ENCODE assay signal across 15 cellular contexts in the genomic region with DNA sequence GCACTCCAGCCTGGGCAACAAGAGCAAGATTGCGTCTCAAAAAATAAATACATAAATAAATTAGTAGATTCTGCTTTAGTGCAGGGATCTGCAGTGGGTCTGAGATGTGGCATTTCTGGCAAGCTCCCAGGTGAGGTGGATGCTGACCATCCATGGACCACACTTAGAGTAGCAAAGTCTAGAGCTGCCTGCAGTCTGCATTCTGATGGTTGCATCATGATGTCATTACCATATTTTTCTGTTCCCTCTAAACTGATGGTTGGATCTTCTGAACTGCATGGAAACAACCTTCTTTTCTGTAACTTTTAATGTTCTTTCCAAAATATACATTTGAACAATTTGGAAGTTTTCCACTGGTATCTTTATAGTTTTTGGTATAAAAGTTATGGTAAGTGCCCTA. TPM values are rescaled to one million over a fixed set of nuclear protein-coding genes. Genes with fewer than 3 reads are reported as not detected.
DNase-seq lines count a peak whose midpoint lies in the region; ATAC-seq, FAIRE-seq and TF ChIP-seq lines count a peak whose summit lies in the region.
"Had no signal": no experiment of that assay in that cellular context is flagged by ENCODE, and none has a peak within 500 bp of the region (broad histone marks: within the 10 kb centered on the region; RNA-seq: fewer than 3 reads in every experiment).

No MANE protein-coding gene starts in this region.

- intact Hi-C loops in CD4-positive, alpha-beta T cell (cut with DNase I, micrococcal nuclease), result no loop called here
- intact Hi-C loops in activated T-helper 1 cell treated with anti-CD3 and anti-CD28 coated beads, Interleukin-12 subunit alpha, Interleukin-12 subunit beta, Interleukin-2, Interleukin-4 antibody, amounts not matched to agents 30 ng/mL and 10 ng/mL and 1 ng/mL, durations not matched to agents 14 hours and 24 hours and 36 hours (cut with micrococcal nuclease), result loop anchor here (1.0 to 2.0 kb wide), 5 partner anchors 8 to 289 kb away; partner anchors contain the start of gene MYL12B
- intact Hi-C loops in upper lobe of right lung (cut with DNase I), result no loop called here

- no peak for DNase-seq in CD4-positive, alpha-beta T cell
- DNase-seq in activated T-helper 1 cell treated with anti-CD3 and anti-CD28 coated beads, Interleukin-12 subunit alpha, Interleukin-12 subunit beta, Interleukin-2, Interleukin-4 antibody, amounts not matched to agents 30 ng/mL and 10 ng/mL and 1 ng/mL, durations not matched to agents 14 hours and 24 hours and 36 hours (ENCODE audit: low spot score), result no peak
- DNase-seq in effector memory CD4-positive, alpha-beta T cell, result no peak
- DNase-seq in left lobe of liver (ENCODE audit: low spot score), result no peak
- no peak for DNase-seq in upper lobe of right lung
- DNase-seq: DMS 273 treated with DMSO at 0.1 percent for 48 hours, islet precursor cell, NCI-H526 treated with DMSO at 0.1 percent for 48 hours, thyroid gland had no signal

- peak; percentile 31 for FAIRE-seq in G401.6 (lab: Jason Lieb, UNC)

- H3K4me1 Mint-ChIP-seq in CD4-positive, alpha-beta T cell (ENCODE audit: low read depth), result peaks cover 13% of the 10 kb centered on the region
- H3K4me1 Mint-ChIP-seq in activated T-helper 1 cell treated with anti-CD3 and anti-CD28 coated beads, Interleukin-12 subunit alpha, Interleukin-12 subunit beta, Interleukin-2, Interleukin-4 antibody, amounts not matched to agents 30 ng/mL and 10 ng/mL and 1 ng/mL, durations not matched to agents 14 hours and 24 hours and 36 hours (ENCODE audit: low read depth), result peaks cover 23% of the 10 kb centered on the region
- H3K4me1 Mint-ChIP-seq: B cell, neural crest cell had no signal

- TF ChIP-seq CTCF in CD4-positive, alpha-beta T cell (IDR thresholded peaks at IDR 0.05), result no peak
- no peak for TF ChIP-seq CTCF in upper lobe of right lung (IDR thresholded peaks at IDR 0.05)

- ATAC-seq in CD4-positive, alpha-beta T cell (ENCODE audit: poor library complexity), result no peak
- no peak for ATAC-seq in activated CD4-positive, CD25-positive, alpha-beta regulatory T cell treated with anti-CD3 and anti-CD28 coated beads, Interleukin-2, amount 50 U/mL, for 24 hours
- ATAC-seq in left lobe of liver (no peak), upper lobe of right lung (no peak)

- no peaks in the 10 kb centered on the region for H3K9me3 Mint-ChIP-seq in CD4-positive, alpha-beta T cell
- H3K9me3 Mint-ChIP-seq in activated T-helper 1 cell treated with anti-CD3 and anti-CD28 coated beads, Interleukin-12 subunit alpha, Interleukin-12 subunit beta, Interleukin-2, Interleukin-4 antibody, amounts not matched to agents 30 ng/mL and 10 ng/mL and 1 ng/mL, durations not matched to agents 14 hours and 24 hours and 36 hours, result no peaks in the 10 kb centered on the region
- H3K9me3 Mint-ChIP-seq: GM23338, neural crest cell had no signal

- H3K4me3 Mint-ChIP-seq in CD4-positive, alpha-beta T cell, result no peak overlapping the region
- H3K4me3 Mint-ChIP-seq in activated T-helper 1 cell treated with anti-CD3 and anti-CD28 coated beads, Interleukin-12 subunit alpha, Interleukin-12 subunit beta, Interleukin-2, Interleukin-4 antibody, amounts not matched to agents 30 ng/mL and 10 ng/mL and 1 ng/mL, durations not matched to agents 14 hours and 24 hours and 36 hours, result no peak overlapping the region
- H3K4me3 Mint-ChIP-seq: B cell, GM23338, neural crest cell had no signal

- no peak overlapping the region for H3K27ac ChIP-seq in CD4-positive, alpha-beta T cell (ENCODE audit: low read depth, low read length)
- H3K27ac ChIP-seq in effector memory CD4-positive, alpha-beta T cell (ENCODE audit: insufficient read depth, low read length, poor library complexity, severe bottlenecking), result peak overlapping the region; percentile 7
- H3K27ac ChIP-seq in upper lobe of right lung, result no peak overlapping the region
- H3K27ac ChIP-seq: thyroid gland had no signal

- CTCF ChIA-PET in CD4-positive, alpha-beta T cell (lab: Charles Lee), result no interaction called here

- peak overlapping the region; percentile 74 for H3K27ac Mint-ChIP-seq in CD4-positive, alpha-beta T cell
- peak overlapping the region; percentile 94 for H3K27ac Mint-ChIP-seq in activated T-helper 1 cell treated with anti-CD3 and anti-CD28 coated beads, Interleukin-12 subunit alpha, Interleukin-12 subunit beta, Interleukin-2, Interleukin-4 antibody, amounts not matched to agents 30 ng/mL and 10 ng/mL and 1 ng/mL, durations not matched to agents 14 hours and 24 hours and 36 hours
- H3K27ac Mint-ChIP-seq: B cell had no signal

- H3K4me3 ChIP-seq in effector memory CD4-positive, alpha-beta T cell (ENCODE audit: insufficient read depth, low read depth, low read length, poor library complexity, severe bottlenecking), result no peak overlapping the region
- H3K4me3 ChIP-seq in upper lobe of right lung, result no peak overlapping the region
- H3K4me3 ChIP-seq: GM23338, hepatocyte, thyroid gland had no signal

- no peaks in the 10 kb centered on the region for H3K36me3 Mint-ChIP-seq in CD4-positive, alpha-beta T cell (ENCODE audit: low read depth)
- H3K36me3 Mint-ChIP-seq in activated T-helper 1 cell treated with anti-CD3 and anti-CD28 coated beads, Interleukin-12 subunit alpha, Interleukin-12 subunit beta, Interleukin-2, Interleukin-4 antibody, amounts not matched to agents 30 ng/mL and 10 ng/mL and 1 ng/mL, durations not matched to agents 14 hours and 24 hours and 36 hours (ENCODE audit: low read depth), result no peaks in the 10 kb centered on the region

- H3K4me1 ChIP-seq in effector memory CD4-positive, alpha-beta T cell (ENCODE audit: control insufficient read depth, insufficient read depth, low read length, poor library complexity, severe bottlenecking), result no peaks in the 10 kb centered on the region
- H3K4me1 ChIP-seq in upper lobe of right lung, result no peaks in the 10 kb centered on the region
- H3K4me1 ChIP-seq: thyroid gland had no signal

- POLR2A ChIA-PET in CD4-positive, alpha-beta T cell (lab: Charles Lee), result no interaction called here

- H3K36me3 ChIP-seq in effector memory CD4-positive, alpha-beta T cell (ENCODE audit: control insufficient read depth, insufficient read depth, low read length), result no peaks in the 10 kb centered on the region
- H3K36me3 ChIP-seq in upper lobe of right lung, result no peaks in the 10 kb centered on the region
- H3K36me3 ChIP-seq: thyroid gland had no signal

- H3K27me3 Mint-ChIP-seq in CD4-positive, alpha-beta T cell, result peaks cover 38% of the 10 kb centered on the region
- H3K27me3 Mint-ChIP-seq in activated T-helper 1 cell treated with anti-CD3 and anti-CD28 coated beads, Interleukin-12 subunit alpha, Interleukin-12 subunit beta, Interleukin-2, Interleukin-4 antibody, amounts not matched to agents 30 ng/mL and 10 ng/mL and 1 ng/mL, durations not matched to agents 14 hours and 24 hours and 36 hours (ENCODE audit: insufficient read depth), result peaks cover 22% of the 10 kb centered on the region

- peaks cover 9% of the 10 kb centered on the region for H3K27me3 ChIP-seq in CD4-positive, alpha-beta T cell (ENCODE audit: control insufficient read depth, insufficient read depth, low read length)
- H3K27me3 ChIP-seq in effector memory CD4-positive, alpha-beta T cell (replicated peaks; ENCODE audit: control insufficient read depth, insufficient read depth, low read length, poor library complexity, severe bottlenecking), result no peaks in the 10 kb centered on the region
- H3K27me3 ChIP-seq in upper lobe of right lung, result no peaks in the 10 kb centered on the region
- H3K27me3 ChIP-seq: hepatocyte, thyroid gland had no signal

- no peaks in the 10 kb centered on the region for H3K9me3 ChIP-seq in CD4-positive, alpha-beta T cell (ENCODE audit: control insufficient read depth, low read length)
- no peaks in the 10 kb centered on the region for H3K9me3 ChIP-seq in effector memory CD4-positive, alpha-beta T cell (ENCODE audit: control insufficient read depth, low read length)
- H3K9me3 ChIP-seq in upper lobe of right lung, result no peaks in the 10 kb centered on the region
- H3K9me3 ChIP-seq: thyroid gland had no signal

RNA-seq across cellular contexts. Expression of gene MYL12B, which starts 42.9 kb away (rescaled TPM):
- 100 to 1,000 TPM; 128 to 133 TPM for total RNA-seq in CD4-positive, alpha-beta T cell
- 234 and 235 TPM in 2 replicates for total RNA-seq in activated T-helper 1 cell treated with anti-CD3 and anti-CD28 coated beads, Interleukin-12 subunit alpha, Interleukin-12 subunit beta, Interleukin-2, Interleukin-4 antibody, amounts not matched to agents 30 ng/mL and 10 ng/mL and 1 ng/mL, durations not matched to agents 14 hours and 24 hours and 36 hours
- 90.4 TPM for total RNA-seq in left lobe of liver
- 368 TPM for total RNA-seq in upper lobe of right lung

RNA-seq across cellular contexts. Expression of gene MYL12A, which starts 57.2 kb away (rescaled TPM):
- total RNA-seq in CD4-positive, alpha-beta T cell, result 100 to 1,000 TPM; 188 to 190 TPM
- total RNA-seq in activated T-helper 1 cell treated with anti-CD3 and anti-CD28 coated beads, Interleukin-12 subunit alpha, Interleukin-12 subunit beta, Interleukin-2, Interleukin-4 antibody, amounts not matched to agents 30 ng/mL and 10 ng/mL and 1 ng/mL, durations not matched to agents 14 hours and 24 hours and 36 hours, result 330 and 334 TPM in 2 replicates
- total RNA-seq in left lobe of liver (85.5 TPM), upper lobe of right lung (571 TPM)
